In the genomic region with DNA sequence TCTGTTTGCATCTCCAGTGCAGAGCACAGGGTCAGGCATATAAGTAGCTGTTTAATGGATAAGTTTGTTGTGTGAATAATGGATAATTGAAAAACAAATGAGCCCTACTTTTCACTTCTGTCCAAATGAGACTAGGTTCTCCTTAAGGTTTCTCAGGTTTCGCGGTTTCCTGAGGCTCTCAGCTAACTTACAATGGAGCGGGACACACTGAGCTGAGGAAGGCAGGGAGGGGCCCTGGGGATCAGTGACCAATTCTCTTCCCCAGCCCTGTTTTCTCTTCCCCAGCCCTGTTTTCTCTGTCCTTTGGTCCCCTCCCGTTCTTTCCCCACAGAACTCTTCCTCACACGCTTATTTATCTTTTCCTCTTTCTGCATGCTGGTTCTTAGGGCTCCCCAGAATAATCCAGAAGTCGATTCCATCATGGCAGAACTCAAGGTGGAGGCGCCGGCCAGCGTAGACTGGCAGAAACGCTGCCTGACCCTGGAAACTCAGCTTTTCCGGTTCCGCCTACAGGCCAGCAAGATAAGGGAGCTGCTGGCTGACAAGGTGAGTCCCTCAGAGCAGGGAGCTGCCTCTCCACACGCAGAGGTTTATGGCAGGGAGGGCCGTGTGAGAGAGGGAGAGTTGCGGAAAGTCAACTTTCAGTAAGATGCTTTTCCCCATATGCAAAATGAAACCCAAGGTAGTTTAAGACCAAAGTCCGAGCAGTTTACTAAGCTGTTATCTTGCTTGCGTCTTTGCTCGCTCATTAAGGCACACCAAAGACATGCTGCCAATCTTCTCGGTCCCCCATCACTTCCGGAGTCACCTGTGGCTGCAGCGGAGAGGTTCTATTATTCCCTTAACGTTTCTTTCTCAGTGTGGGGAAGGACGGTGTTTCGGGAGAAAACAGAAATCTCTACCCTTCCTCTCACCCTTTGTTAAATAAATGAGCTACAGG, we compare ENCODE assay signal across 12 cellular contexts. TPM values are rescaled to one million over a fixed set of nuclear protein-coding genes. Genes with fewer than 3 reads are reported as not detected.
DNase-seq lines count a peak whose midpoint lies in the region; ATAC-seq and TF ChIP-seq lines count a peak whose summit lies in the region.
"Had no signal": no experiment of that assay in that cellular context is flagged by ENCODE, and none has a peak within 500 bp of the region (broad histone marks: within the 10 kb centered on the region; RNA-seq: fewer than 3 reads in every experiment).

No MANE protein-coding gene starts in this region.

- no peaks in the 10 kb centered on the region for H3K4me1 ChIP-seq in CD4-positive, CD25-positive, alpha-beta regulatory T cell (ENCODE audit: control insufficient read depth, insufficient read depth, low read length, poor library complexity, severe bottlenecking)
- peaks cover 12% of the 10 kb centered on the region for H3K4me1 ChIP-seq in mucosa of descending colon (ENCODE audit: low read depth)
- H3K4me1 ChIP-seq: right lobe of liver had no signal

- no peaks in the 10 kb centered on the region for H3K9me3 ChIP-seq in CD4-positive, CD25-positive, alpha-beta regulatory T cell (ENCODE audit: control insufficient read depth in 2 of 2, low read length in 2 of 2)
- no peaks in the 10 kb centered on the region for H3K9me3 ChIP-seq in mucosa of descending colon
- H3K9me3 ChIP-seq: right lobe of liver had no signal

- no peak for TF ChIP-seq CTCF in mucosa of descending colon (IDR thresholded peaks at IDR 0.05)

- H3K27me3 ChIP-seq in CD4-positive, CD25-positive, alpha-beta regulatory T cell (ENCODE audit: control insufficient read depth, insufficient read depth, low read length) = peaks cover 5% of the 10 kb centered on the region
- H3K27me3 ChIP-seq: right lobe of liver had no signal

- DNase-seq in CD4-positive, CD25-positive, alpha-beta regulatory T cell = peak in 1 of 3 donors; percentile 15
- peak; percentile 57 for DNase-seq in HT-29 (ENCODE audit: low spot score)
- peak; percentile 15 for DNase-seq in activated naive CD8-positive, alpha-beta T cell treated with anti-CD3 and anti-CD28 coated beads, Interleukin-2, amount 10 ng/mL, durations not matched to agents 7 days and 5 days
- peak; percentile 84 to 87 (median 86) for DNase-seq in mucosa of descending colon
- DNase-seq in amniotic stem cell (lab: John Stamatoyannopoulos, UW) = no peak
- DNase-seq in SKM-1 (lab: John Stamatoyannopoulos, UW; ENCODE audit: unreplicated experiment) = no peak
- DNase-seq: activated CD4-positive, CD25-positive, alpha-beta regulatory T cell; cortex of kidney; kidney; right lobe of liver had no signal

- no peaks in the 10 kb centered on the region for H3K36me3 ChIP-seq in CD4-positive, CD25-positive, alpha-beta regulatory T cell (ENCODE audit: control insufficient read depth, insufficient read depth, low read length)
- H3K36me3 ChIP-seq in mucosa of descending colon (ENCODE audit: low read depth) = no peaks in the 10 kb centered on the region
- H3K36me3 ChIP-seq: right lobe of liver had no signal

- H3K4me3 Mint-ChIP-seq in CD4-positive, CD25-positive, alpha-beta regulatory T cell = peak overlapping the region; percentile 2 to 78 (median 73)
- H3K4me3 Mint-ChIP-seq in activated naive CD8-positive, alpha-beta T cell treated with anti-CD3 and anti-CD28 coated beads, Interleukin-2, amount 10 ng/mL, durations not matched to agents 7 days and 5 days = peak overlapping the region; percentile 39

- H3K9me3 Mint-ChIP-seq in CD4-positive, CD25-positive, alpha-beta regulatory T cell = peaks cover 0 to 9% (median 4%) of the 10 kb centered on the region in 7 donors
- peaks cover 2% of the 10 kb centered on the region for H3K9me3 Mint-ChIP-seq in activated naive CD8-positive, alpha-beta T cell treated with anti-CD3 and anti-CD28 coated beads, Interleukin-2, amount 10 ng/mL, durations not matched to agents 7 days and 5 days

- H3K4me3 ChIP-seq in CD4-positive, CD25-positive, alpha-beta regulatory T cell (ENCODE audit: low read depth, low read length) = peak overlapping the region; percentile 15
- H3K4me3 ChIP-seq in mucosa of descending colon = no peak overlapping the region
- H3K4me3 ChIP-seq: right lobe of liver had no signal

- H3K4me1 Mint-ChIP-seq in CD4-positive, CD25-positive, alpha-beta regulatory T cell = peaks cover 0 to 9% (median 3%) of the 10 kb centered on the region in 4 donors
- peaks cover 5% of the 10 kb centered on the region for H3K4me1 Mint-ChIP-seq in activated naive CD8-positive, alpha-beta T cell treated with anti-CD3 and anti-CD28 coated beads, Interleukin-2, amount 10 ng/mL, durations not matched to agents 7 days and 5 days

- POLR2A ChIA-PET in activated naive CD8-positive, alpha-beta T cell treated with anti-CD3 and anti-CD28 coated beads, Interleukin-2, amount 10 ng/mL, durations not matched to agents 7 days and 5 days (lab: Charles Lee) = no interaction called here

- no peak overlapping the region for H3K27ac ChIP-seq in CD4-positive, CD25-positive, alpha-beta regulatory T cell (ENCODE audit: insufficient read depth, low read length, poor library complexity, severe bottlenecking)
- H3K27ac ChIP-seq: right lobe of liver had no signal

- H3K27me3 Mint-ChIP-seq in CD4-positive, CD25-positive, alpha-beta regulatory T cell = peaks cover 62% of the 10 kb centered on the region
- peaks cover 52% of the 10 kb centered on the region for H3K27me3 Mint-ChIP-seq in activated naive CD8-positive, alpha-beta T cell treated with anti-CD3 and anti-CD28 coated beads, Interleukin-2, amount 10 ng/mL, durations not matched to agents 7 days and 5 days

- H3K27ac Mint-ChIP-seq in CD4-positive, CD25-positive, alpha-beta regulatory T cell = peak overlapping the region; percentile 1 to 47 (median 10)
- no peak overlapping the region for H3K27ac Mint-ChIP-seq in activated naive CD8-positive, alpha-beta T cell treated with anti-CD3 and anti-CD28 coated beads, Interleukin-2, amount 10 ng/mL, durations not matched to agents 7 days and 5 days

- ATAC-seq in CD4-positive, CD25-positive, alpha-beta regulatory T cell (ENCODE audit: low read depth in 2 of 2) = no peak
- ATAC-seq in activated naive CD8-positive, alpha-beta T cell treated with anti-CD3 and anti-CD28 coated beads, Interleukin-2, amount 10 ng/mL, durations not matched to agents 7 days and 5 days (ENCODE audit: low read depth) = no peak
- peak; percentile 99 for ATAC-seq in mucosa of descending colon
- no peak for ATAC-seq in esophagus mucosa
- ATAC-seq in GM21360 (IDR thresholded peaks at IDR 0.05; ENCODE audit: unreplicated experiment) = no peak
- ATAC-seq: right lobe of liver had no signal

- intact Hi-C loops in mucosa of descending colon (cut with DNase I, micrococcal nuclease) = no loop called here

- no peaks in the 10 kb centered on the region for H3K36me3 Mint-ChIP-seq in CD4-positive, CD25-positive, alpha-beta regulatory T cell
- peaks cover 4% of the 10 kb centered on the region for H3K36me3 Mint-ChIP-seq in activated naive CD8-positive, alpha-beta T cell treated with anti-CD3 and anti-CD28 coated beads, Interleukin-2, amount 10 ng/mL, durations not matched to agents 7 days and 5 days

RNA-seq across cellular contexts. Expression of a gene that starts 8.6 kb away (rescaled TPM):
- total RNA-seq in CD4-positive, CD25-positive, alpha-beta regulatory T cell = 0.15 TPM
- under 1 TPM in 2 of 4 donors, not detected in 2; 0.05 to 0.24 TPM for polyA plus RNA-seq in CD4-positive, CD25-positive, alpha-beta regulatory T cell
- total RNA-seq in HT-29 (2014; rRNA removed; shearing (Covaris generic)) = 11.0 and 12.7 TPM in 2 replicates
- 1 to 10 TPM in 1 of 2 experiments, under 1 TPM in 1; 0.68 to 1.0 TPM for total RNA-seq in activated naive CD8-positive, alpha-beta T cell treated with anti-CD3 and anti-CD28 coated beads, Interleukin-2, amount 10 ng/mL, durations not matched to agents 7 days and 5 days
- total RNA-seq in mucosa of descending colon (100 to 1,000 TPM in 1 of 3 donors, 10 to 100 TPM in 2; 45.8 to 110 (median 61.5) TPM), esophagus mucosa (4.5 TPM)

RNA-seq across cellular contexts. Expression of a gene that starts 53.2 kb away (rescaled TPM):
- total RNA-seq in CD4-positive, CD25-positive, alpha-beta regulatory T cell = 12.3 TPM
- 10 to 100 TPM in 3 of 4 donors, 1 to 10 TPM in 1; 8.2 to 21.6 (median 15.7) TPM for polyA plus RNA-seq in CD4-positive, CD25-positive, alpha-beta regulatory T cell
- 0.08 and 0.15 TPM in 2 replicates for total RNA-seq in HT-29 (2014; rRNA removed; shearing (Covaris generic))
- 10 to 100 TPM; 20.0 to 20.9 TPM for total RNA-seq in activated naive CD8-positive, alpha-beta T cell treated with anti-CD3 and anti-CD28 coated beads, Interleukin-2, amount 10 ng/mL, durations not matched to agents 7 days and 5 days
- total RNA-seq in mucosa of descending colon (10 to 100 TPM in 2 of 3 donors, 1 to 10 TPM in 1; 4.8 to 12.6 (median 10.8) TPM), esophagus mucosa (0.80 TPM)

RNA-seq across cellular contexts. Expression of a gene that starts 58.4 kb away (rescaled TPM):
- 35.6 TPM for total RNA-seq in CD4-positive, CD25-positive, alpha-beta regulatory T cell
- polyA plus RNA-seq in CD4-positive, CD25-positive, alpha-beta regulatory T cell = 10 to 100 TPM; 34.8 to 46.2 (median 38.4) TPM
- 10.9 and 12.1 TPM in 2 replicates for total RNA-seq in HT-29 (2014; rRNA removed; shearing (Covaris generic))
- total RNA-seq in activated naive CD8-positive, alpha-beta T cell treated with anti-CD3 and anti-CD28 coated beads, Interleukin-2, amount 10 ng/mL, durations not matched to agents 7 days and 5 days = 10 to 100 TPM; 22.9 to 24.9 TPM
- total RNA-seq in mucosa of descending colon = 10 to 100 TPM; 16.6 to 20.0 (median 16.7) TPM
- 13.1 TPM for total RNA-seq in esophagus mucosa

Comparison
In these comparisons a context has a peak if more than half of its experiments do, and no peak if none do; other contexts are left out.
1. DNase-seq: peak in HT-29 (single experiment), activated naive CD8-positive, alpha-beta T cell treated with anti-CD3 and anti-CD28 coated beads, Interleukin-2, amount 10 ng/mL, durations not matched to agents 7 days and 5 days (single experiment) and mucosa of descending colon (3 of 3); none in amniotic stem cell (single experiment) and SKM-1 (single experiment).